1 cellular context compared by ENCODE assay signal in genomic region chr16:89695086-89695874, GRCh38.
TF ChIP-seq lines count a peak whose summit lies in the region.

No MANE protein-coding gene starts in this region.

TF ChIP-seq in SK-N-SH, 30 proteins besides CTCF, POLR2A, EP300 and RAD21:
- TF ChIP-seq JUND (IDR thresholded peaks at IDR 0.05), result no peak
- TF ChIP-seq POLR2AphosphoS5 (IDR thresholded peaks at IDR 0.05; ENCODE audit: low read depth, low read length), result peak; percentile 16; the same call in 1 of the 2 replicates
TF ChIP-seq in SK-N-SH: peak in this region for 1.
